Comparison of ENCODE assay signal across 26 cellular contexts in the genomic region with DNA sequence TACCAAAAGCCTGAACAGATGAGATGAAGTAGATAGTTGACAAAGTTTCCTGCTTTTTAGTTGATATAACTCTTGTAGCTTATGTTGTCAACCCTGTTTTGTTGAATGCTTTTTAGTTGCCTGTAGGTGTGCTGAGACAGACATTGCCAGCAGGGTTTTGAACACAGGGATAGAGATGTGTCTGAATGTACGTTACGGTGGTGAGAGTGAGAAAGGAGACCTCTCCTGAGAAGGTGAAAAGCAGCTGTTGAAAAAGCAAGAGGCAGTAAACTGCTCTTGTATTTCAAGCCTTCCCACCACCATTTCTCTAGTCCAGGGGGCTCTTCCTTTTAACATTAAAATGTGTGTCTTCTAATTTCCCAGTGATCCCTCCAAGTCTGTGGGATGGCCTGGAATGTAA. TPM values are rescaled to one million over a fixed set of nuclear protein-coding genes. Genes with fewer than 3 reads are reported as not detected.
DNase-seq lines count a peak whose midpoint lies in the region; ATAC-seq, FAIRE-seq and TF ChIP-seq lines count a peak whose summit lies in the region.
"Had no signal": no experiment of that assay in that cellular context is flagged by ENCODE, and none has a peak within 500 bp of the region (broad histone marks: within the 10 kb centered on the region; RNA-seq: fewer than 3 reads in every experiment).

No MANE protein-coding gene starts in this region.

- no peaks in the 10 kb centered on the region for H3K27me3 ChIP-seq in left ventricle myocardium inferior (ENCODE audit: low read depth)
- H3K27me3 ChIP-seq: BE2C had no signal

- H3K4me1 ChIP-seq in A549 (no peaks in the 10 kb centered on the region), left ventricle myocardium inferior (peaks cover 15% of the 10 kb centered on the region)
- H3K4me1 ChIP-seq: BE2C had no signal

- DNase-seq in activated CD4-positive, alpha-beta T cell treated with anti-CD3 and anti-CD28 coated beads, Interleukin-2, amount 10 ng/mL, durations not matched to agents 24 days and 14 days, result peak; percentile 41
- no peak for DNase-seq in activated CD4-positive, alpha-beta T cell treated with anti-CD3 and anti-CD28 coated beads for 4 hours
- DNase-seq in A549 (ENCODE audit: low read depth in 1 of 2, low spot score in 1 of 2) (no peak), WTC11 (ENCODE audit: low spot score) (no peak), left ventricle myocardium inferior (no peak), GM19239 (ENCODE audit: insufficient read length, low spot score) (no peak)
- DNase-seq: ACHN, BE2C, Calu3, DND-41, GM23248, HCEC 1CT, NCI-H1048, NCI-H1417, NCI-H1694, NCI-H2029 treated with DMSO at 0.1 percent for 48 hours, NCI-H2227 treated with DMSO at 0.1 percent for 48 hours, NCI-H69, RPMI8226, SIG-M5 had no signal

- intact Hi-C loops in activated CD4-positive, alpha-beta T cell treated with anti-CD3 and anti-CD28 coated beads, Interleukin-2, amount 10 ng/mL, durations not matched to agents 24 days and 14 days (cut with micrococcal nuclease), result no loop called here
- intact Hi-C loops in left ventricle myocardium inferior (cut with micrococcal nuclease), result no loop called here

- H3K9me3 ChIP-seq in A549 (no peaks in the 10 kb centered on the region), left ventricle myocardium inferior (replicated peaks) (no peaks in the 10 kb centered on the region)
- H3K9me3 ChIP-seq: BE2C had no signal

- FAIRE-seq in A549 (lab: Jason Lieb, UNC), result peak; percentile 13
- no peak for FAIRE-seq in GM19239 (lab: Jason Lieb, UNC)
- FAIRE-seq: GM12892 had no signal

- TF ChIP-seq EP300 in A549 (IDR thresholded peaks at IDR 0.05), result no peak

- peaks cover 72% of the 10 kb centered on the region for H3K36me3 ChIP-seq in left ventricle myocardium inferior

- CTCF ChIA-PET in A549 (lab: Yijun Ruan, JAX) (interaction anchor here (0.7 to 0.9 kb wide), 3 partner anchors 9 to 45 kb away, joined by 3 read pairs; no protein-coding TSS in a partner anchor), WTC11 (lab: Charles Lee) (interaction anchor here (1.1 kb wide), 1 partner anchor 269 kb away, joined by 3 read pairs; no protein-coding TSS in a partner anchor)

- TF ChIP-seq CTCF in A549 (IDR thresholded peaks at IDR 0.05), result no peak
- TF ChIP-seq CTCF in WTC11 (IDR thresholded peaks at IDR 0.05), result no peak
- TF ChIP-seq CTCF in left ventricle myocardium inferior (IDR thresholded peaks at IDR 0.05; ENCODE audit: borderline replicate concordance), result no peak

- H3K9me3 Mint-ChIP-seq in activated CD4-positive, alpha-beta T cell treated with anti-CD3 and anti-CD28 coated beads, Interleukin-2, amount 10 ng/mL, durations not matched to agents 24 days and 14 days, result no peaks in the 10 kb centered on the region
- no peaks in the 10 kb centered on the region for H3K9me3 Mint-ChIP-seq in WTC11
- H3K9me3 Mint-ChIP-seq: CD14-positive monocyte had no signal

- H3K27ac ChIP-seq in A549 (no peak overlapping the region), left ventricle myocardium inferior (replicated peaks) (peak overlapping the region; percentile 63)
- H3K27ac ChIP-seq: 22Rv1, GM23248, SK-N-MC had no signal

- peaks cover 41% of the 10 kb centered on the region for H3K36me3 Mint-ChIP-seq in activated CD4-positive, alpha-beta T cell treated with anti-CD3 and anti-CD28 coated beads, Interleukin-2, amount 10 ng/mL, durations not matched to agents 24 days and 14 days (ENCODE audit: low read depth)
- peaks cover 49% of the 10 kb centered on the region for H3K36me3 Mint-ChIP-seq in WTC11

- no peak overlapping the region for H3K4me3 ChIP-seq in A549
- H3K4me3 ChIP-seq in left ventricle myocardium inferior, result peak overlapping the region; percentile 42
- H3K4me3 ChIP-seq: GM23248, SK-N-MC had no signal

- TF ChIP-seq POLR2A in A549 (IDR thresholded peaks at IDR 0.05; ENCODE audit: low read length), result no peak

- H3K4me2 ChIP-seq in A549, result no peak overlapping the region

- H3K4me1 Mint-ChIP-seq in activated CD4-positive, alpha-beta T cell treated with anti-CD3 and anti-CD28 coated beads, Interleukin-2, amount 10 ng/mL, durations not matched to agents 24 days and 14 days, result no peaks in the 10 kb centered on the region
- no peaks in the 10 kb centered on the region for H3K4me1 Mint-ChIP-seq in WTC11
- H3K4me1 Mint-ChIP-seq: CD14-positive monocyte had no signal

- H3K4me3 Mint-ChIP-seq in activated CD4-positive, alpha-beta T cell treated with anti-CD3 and anti-CD28 coated beads, Interleukin-2, amount 10 ng/mL, durations not matched to agents 24 days and 14 days, result no peak overlapping the region
- H3K4me3 Mint-ChIP-seq in WTC11, result no peak overlapping the region
- H3K4me3 Mint-ChIP-seq: CD14-positive monocyte had no signal

- no peak for ATAC-seq in A549
- ATAC-seq in WTC11, result no peak
- ATAC-seq in HG02852 (IDR thresholded peaks at IDR 0.05; ENCODE audit: unreplicated experiment), result no peak
- no peak for ATAC-seq in GM21528 (IDR thresholded peaks at IDR 0.05; ENCODE audit: low FRiP score, unreplicated experiment)

- no peaks in the 10 kb centered on the region for H3K27me3 Mint-ChIP-seq in activated CD4-positive, alpha-beta T cell treated with anti-CD3 and anti-CD28 coated beads, Interleukin-2, amount 10 ng/mL, durations not matched to agents 24 days and 14 days
- H3K27me3 Mint-ChIP-seq in WTC11 (ENCODE audit: low read depth), result no peaks in the 10 kb centered on the region

- 92% methylated on average over 2 of the region's 2 CpGs for WGBS in A549 (ENCODE audit: missing lambda C conversion rate)

- no peak for TF ChIP-seq RAD21 in A549 (conservative IDR thresholded peaks at IDR 0.05 in 1 of 2, IDR thresholded peaks at IDR 0.05 in 1 of 2)

- H3K27ac Mint-ChIP-seq in activated CD4-positive, alpha-beta T cell treated with anti-CD3 and anti-CD28 coated beads, Interleukin-2, amount 10 ng/mL, durations not matched to agents 24 days and 14 days, result no peak overlapping the region
- 0 out of 2 replicates have a peak overlapping the region, but pooled peaks have one; percentile 38 for H3K27ac Mint-ChIP-seq in WTC11

- POLR2A ChIA-PET in A549 (lab: Yijun Ruan, JAX), result no interaction called here
- POLR2A ChIA-PET in WTC11 (lab: Charles Lee), result no interaction called here

TF ChIP-seq in A549, 52 proteins besides CTCF, POLR2A, EP300 and RAD21 (continues in another document):
- TF ChIP-seq EHMT2 (IDR thresholded peaks at IDR 0.05; ENCODE audit: low read depth) (no peak), NFE2L2 (conservative IDR thresholded peaks at IDR 0.05; ENCODE audit: low read length) (no peak), TP53 (CRISPR knock-in tag; IDR thresholded peaks at IDR 0.05) (no peak), ZFP36 (IDR thresholded peaks at IDR 0.05; ENCODE audit: borderline replicate concordance, partially characterized antibody) (no peak), HEYL (CRISPR knock-in tag; IDR thresholded peaks at IDR 0.05) (no peak)

TF ChIP-seq in WTC11, 78 proteins besides CTCF, POLR2A, EP300 and RAD21 (continues in another document):
- TF ChIP-seq IRF2 (CRISPR knock-in tag; IDR thresholded peaks at IDR 0.05; ENCODE audit: borderline replicate concordance, low read depth), result no peak
- TF ChIP-seq ETV6 (CRISPR knock-in tag; IDR thresholded peaks at IDR 0.05), result no peak
- no peak for TF ChIP-seq NFE2L1 (CRISPR knock-in tag; IDR thresholded peaks at IDR 0.05)

RNA-seq across cellular contexts. Expression of gene DNAJC21, which starts 14.7 kb away (rescaled TPM):
- total RNA-seq in activated CD4-positive, alpha-beta T cell treated with anti-CD3 and anti-CD28 coated beads, Interleukin-2, amount 10 ng/mL, durations not matched to agents 24 days and 14 days, result 69.0 and 69.6 TPM in 2 replicates
- polyA plus RNA-seq in A549 (2011; rRNA removed), result 21.5 and 36.5 TPM in 2 replicates
- 6.3 and 7.9 TPM in 2 replicates for polyA plus RNA-seq in A549 (2012; cell fraction: cytosol; rRNA removed)
- polyA plus RNA-seq in A549 (2012; cell fraction: nucleus; rRNA removed), result 3.2 and 4.5 TPM in 2 replicates
- 30.9 to 32.3 TPM (median 31.1 TPM) in 3 replicates for polyA plus RNA-seq in A549 (2017; fragmentation: RNase III; extraction: RNeasy Plus Mini Kit Qiagen cat#74134 plus additional on column Dnase treatment)
- polyA minus RNA-seq in A549 (2011; rRNA and poly(A)+ RNA removed), result 12.8 and 15.5 TPM in 2 replicates
- 48.7 to 62.5 TPM (median 49.6 TPM) in 3 replicates for total RNA-seq in WTC11 (2021)
- 55.5 TPM for total RNA-seq in left ventricle myocardium inferior

RNA-seq across cellular contexts. Expression of gene BRIX1, which starts 28.5 kb away (rescaled TPM):
- 120 and 128 TPM in 2 replicates for total RNA-seq in activated CD4-positive, alpha-beta T cell treated with anti-CD3 and anti-CD28 coated beads, Interleukin-2, amount 10 ng/mL, durations not matched to agents 24 days and 14 days
- polyA plus RNA-seq in A549 (2011; rRNA removed), result 56.2 and 88.5 TPM in 2 replicates
- 23.3 and 24.9 TPM in 2 replicates for polyA plus RNA-seq in A549 (2012; cell fraction: cytosol; rRNA removed)
- 7.8 and 11.6 TPM in 2 replicates for polyA plus RNA-seq in A549 (2012; cell fraction: nucleus; rRNA removed)
- polyA plus RNA-seq in A549 (2017; fragmentation: RNase III; extraction: RNeasy Plus Mini Kit Qiagen cat#74134 plus additional on column Dnase treatment), result 67.3 to 77.8 TPM (median 70.2 TPM) in 3 replicates
- polyA minus RNA-seq in A549 (2011; rRNA and poly(A)+ RNA removed), result 14.3 and 16.5 TPM in 2 replicates
- total RNA-seq in WTC11 (2021), result 48.0 to 57.3 TPM (median 49.4 TPM) in 3 replicates
- total RNA-seq in left ventricle myocardium inferior, result 10.5 TPM

RNA-seq across cellular contexts. Expression of gene RAD1, which starts 28.7 kb away (rescaled TPM):
- total RNA-seq in activated CD4-positive, alpha-beta T cell treated with anti-CD3 and anti-CD28 coated beads, Interleukin-2, amount 10 ng/mL, durations not matched to agents 24 days and 14 days, result 46.4 and 48.9 TPM in 2 replicates
- polyA plus RNA-seq in A549 (2011; rRNA removed), result 37.2 and 41.4 TPM in 2 replicates
- polyA plus RNA-seq in A549 (2012; cell fraction: cytosol; rRNA removed), result 22.6 and 24.8 TPM in 2 replicates
- 9.1 and 12.2 TPM in 2 replicates for polyA plus RNA-seq in A549 (2012; cell fraction: nucleus; rRNA removed)
- polyA plus RNA-seq in A549 (2017; fragmentation: RNase III; extraction: RNeasy Plus Mini Kit Qiagen cat#74134 plus additional on column Dnase treatment), result 34.7 to 41.9 TPM (median 37.3 TPM) in 3 replicates
- polyA minus RNA-seq in A549 (2011; rRNA and poly(A)+ RNA removed), result 23.9 and 25.7 TPM in 2 replicates
- total RNA-seq in WTC11 (2021), result 28.4 to 33.4 TPM (median 28.5 TPM) in 3 replicates
- total RNA-seq in left ventricle myocardium inferior, result 28.2 TPM
